Comparison of ENCODE assay signal across 28 cellular contexts in the genomic region with DNA sequence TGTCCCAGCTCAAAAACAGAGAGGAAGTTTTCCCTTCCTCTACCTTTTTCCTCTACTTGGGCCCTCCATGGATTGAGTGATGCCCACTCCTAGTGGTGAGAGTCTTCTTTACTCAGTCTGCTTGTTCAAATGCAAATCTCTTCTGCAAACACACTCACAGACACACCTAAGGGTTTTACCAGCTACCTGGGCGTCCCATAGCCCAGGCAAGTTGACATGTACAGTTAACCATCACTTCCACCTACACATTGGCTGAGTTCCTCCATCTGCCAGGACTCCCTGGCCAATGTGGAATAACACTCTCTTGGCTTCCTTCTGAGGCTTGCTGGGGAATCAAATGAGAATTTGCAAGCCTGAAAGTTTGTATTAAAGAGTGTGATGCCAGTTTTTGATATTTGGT.
"Had no signal": no experiment of that assay in that cellular context is flagged by ENCODE, and none has a peak within 500 bp of the region (broad histone marks: within the 10 kb centered on the region; RNA-seq: fewer than 3 reads in every experiment).

No MANE protein-coding gene starts in this region.

- H3K9me3 ChIP-seq: suprapubic skin, testis, thoracic aorta, thyroid gland, tibial artery, tibial nerve, transverse colon, upper lobe of left lung, upper lobe of right lung, uterus, vagina had no signal

- DNase-seq: stimulated activated CD4-positive, alpha-beta T cell treated with anti-CD3 and anti-CD28 coated beads, Interleukin-2, amount 100 ng/mL, for 24 hours; stimulated activated CD4-positive, alpha-beta T cell treated with anti-CD3 and anti-CD28 coated beads, Interleukin-2, amount 100 ng/mL, for 48 hours; stimulated activated CD4-positive, alpha-beta T cell treated with anti-CD3 and anti-CD28 coated beads, Interleukin-4, amount 100 ng/mL, for 1 hour; stimulated activated CD4-positive, alpha-beta T cell treated with anti-CD3 and anti-CD28 coated beads, Interleukin-4, amount 100 ng/mL, for 24 hours; stimulated activated CD4-positive, alpha-beta T cell treated with anti-CD3 and anti-CD28 coated beads, Interleukin-4, amount 100 ng/mL, for 4 hours; stimulated activated CD8-positive, alpha-beta memory T cell treated with anti-CD3 and anti-CD28 coated beads, Interleukin-4, amount 100 ng/mL, for 48 hours; stimulated activated naive B cell treated with anti-CD40 and anti-IgM and Interleukin-4, amounts not matched to agents 10 μg/mL and 1 μg/mL and 100 μg/mL, for 72 hours; stimulated activated naive CD4-positive, alpha-beta T cell; stimulated activated naive CD4-positive, alpha-beta T cell treated with Interleukin-2 at 50 U/mL for 16 hours; stimulated activated naive CD8-positive, alpha-beta T cell treated with anti-CD3 and anti-CD28 coated beads, Interleukin-15, amount 100 ng/mL, for 72 hours; stimulated activated naive CD8-positive, alpha-beta T cell treated with anti-CD3 and anti-CD28 coated beads, Interleukin-15, Interleukin-2, amounts not matched to agents 100 U/mL and 50 U/mL, for 24 hours; substantia nigra; testis; thyroid gland; tibial artery; transverse colon; trophoblast cell; upper lobe of left lung; upper lobe of right lung; uterus had no signal

- H3K4me3 Mint-ChIP-seq: stimulated activated effector memory CD8-positive, alpha-beta T cell treated with anti-CD3 and anti-CD28 coated beads, Interleukin-12 subunit alpha, Interleukin-12 subunit beta, amount 100 ng/mL, for 72 hours; stimulated activated naive B cell treated with anti-CD40 and anti-IgM and Interleukin-4, amounts not matched to agents 10 μg/mL and 1 μg/mL and 100 μg/mL, for 72 hours; stimulated activated naive CD8-positive, alpha-beta T cell treated with anti-CD3 and anti-CD28 coated beads, Interleukin-15, amount 100 ng/mL, for 72 hours; stimulated activated naive CD8-positive, alpha-beta T cell treated with anti-CD3 and anti-CD28 coated beads, Interleukin-15, Interleukin-2, amounts not matched to agents 100 ng/mL and 50 ng/mL, for 24 hours; type B pancreatic cell had no signal

- H3K27me3 Mint-ChIP-seq: stimulated activated naive CD8-positive, alpha-beta T cell treated with anti-CD3 and anti-CD28 coated beads, Interleukin-15, Interleukin-2, amounts not matched to agents 100 ng/mL and 50 ng/mL, for 24 hours; type B pancreatic cell had no signal

- H3K36me3 Mint-ChIP-seq: stimulated activated effector memory CD8-positive, alpha-beta T cell treated with anti-CD3 and anti-CD28 coated beads, Interleukin-12 subunit alpha, Interleukin-12 subunit beta, amount 100 ng/mL, for 72 hours; type B pancreatic cell had no signal

- FAIRE-seq: urothelium cell line had no signal

- H3K27ac ChIP-seq: suprapubic skin, testis, thoracic aorta, thyroid gland, tibial artery, tibial nerve, transverse colon, upper lobe of left lung, upper lobe of right lung, uterus, vagina had no signal

- H3K36me3 ChIP-seq: suprapubic skin, thoracic aorta, thyroid gland, tibial artery, tibial nerve, transverse colon, upper lobe of left lung, upper lobe of right lung, uterus, vagina had no signal

- H3K4me1 Mint-ChIP-seq: stimulated activated effector memory CD8-positive, alpha-beta T cell treated with anti-CD3 and anti-CD28 coated beads, Interleukin-12 subunit alpha, Interleukin-12 subunit beta, amount 100 ng/mL, for 72 hours; stimulated activated naive B cell treated with anti-CD40 and anti-IgM and Interleukin-4, amounts not matched to agents 10 μg/mL and 1 μg/mL and 100 μg/mL, for 72 hours; stimulated activated naive CD8-positive, alpha-beta T cell treated with anti-CD3 and anti-CD28 coated beads, Interleukin-15, amount 100 ng/mL, for 72 hours had no signal

- ATAC-seq: stimulated activated effector memory CD8-positive, alpha-beta T cell treated with anti-CD3 and anti-CD28 coated beads, Interleukin-12 subunit alpha, Interleukin-12 subunit beta, amount 100 ng/mL, for 72 hours; stimulated activated naive B cell treated with anti-CD40 and anti-IgM and Interleukin-4, amounts not matched to agents 10 μg/mL and 1 μg/mL and 100 μg/mL, for 72 hours; stimulated activated naive CD8-positive, alpha-beta T cell treated with anti-CD3 and anti-CD28 coated beads, Interleukin-15, amount 100 ng/mL, for 72 hours; stimulated activated naive CD8-positive, alpha-beta T cell treated with anti-CD3 and anti-CD28 coated beads, Interleukin-15, Interleukin-2, amounts not matched to agents 100 U/mL and 50 U/mL, for 24 hours; upper lobe of right lung had no signal

- H3K27ac Mint-ChIP-seq: stimulated activated effector memory CD8-positive, alpha-beta T cell treated with anti-CD3 and anti-CD28 coated beads, Interleukin-12 subunit alpha, Interleukin-12 subunit beta, amount 100 ng/mL, for 72 hours; stimulated activated naive B cell treated with anti-CD40 and anti-IgM and Interleukin-4, amounts not matched to agents 10 μg/mL and 1 μg/mL and 100 μg/mL, for 72 hours; stimulated activated naive CD8-positive, alpha-beta T cell treated with anti-CD3 and anti-CD28 coated beads, Interleukin-15, amount 100 ng/mL, for 72 hours; stimulated activated naive CD8-positive, alpha-beta T cell treated with anti-CD3 and anti-CD28 coated beads, Interleukin-15, Interleukin-2, amounts not matched to agents 100 ng/mL and 50 ng/mL, for 24 hours; type B pancreatic cell had no signal

- H3K27me3 ChIP-seq: suprapubic skin, testis, thyroid gland, tibial nerve, transverse colon, upper lobe of left lung, upper lobe of right lung, uterus, vagina had no signal

- H3K4me3 ChIP-seq: suprapubic skin, testis, thoracic aorta, thyroid gland, tibial artery, tibial nerve, transverse colon, upper lobe of left lung, upper lobe of right lung, uterus, vagina had no signal

- H3K4me1 ChIP-seq: suprapubic skin, testis, thyroid gland, tibial artery, transverse colon, upper lobe of right lung, uterus had no signal
